ENCODE assay signal across 1 cellular context in genomic region chr11:207213-208176, GRCh38.
TF ChIP-seq lines count a peak whose summit lies in the region.

BET1L (minus strand) TSS chr11:207399; CDS start chr11:207321, 78 bp downstream.
RIC8A (plus strand) TSS chr11:207708; CDS start chr11:208855, 1,147 bp downstream.

TF ChIP-seq in HepG2, 621 proteins besides CTCF, POLR2A, EP300 and RAD21 (continued from another document):
- TF ChIP-seq MTF2 (CRISPR knock-in tag; IDR thresholded peaks at IDR 0.05; ENCODE audit: borderline replicate concordance) (no peak), NCOR1 (IDR thresholded peaks at IDR 0.05; ENCODE audit: borderline replicate concordance, low read length) (no peak), ZNF280B (CRISPR knock-in tag; IDR thresholded peaks at IDR 0.05; ENCODE audit: borderline replicate concordance) (no peak), PHF20 (CRISPR knock-in tag; IDR thresholded peaks at IDR 0.05) (peak; percentile 88), HOXA3 (CRISPR knock-in tag; IDR thresholded peaks at IDR 0.05) (peak; percentile 70), TBX2 (CRISPR knock-in tag; IDR thresholded peaks at IDR 0.05; ENCODE audit: borderline replicate concordance) (peak; percentile 90), ZFYVE20 (CRISPR knock-in tag; IDR thresholded peaks at IDR 0.05; ENCODE audit: borderline replicate concordance, low read depth) (peak; percentile 85; the same call in 1 of the 2 replicates), FOXO4 (CRISPR knock-in tag; conservative IDR thresholded peaks at IDR 0.05) (no peak), TEF (CRISPR knock-in tag; IDR thresholded peaks at IDR 0.05) (no peak; the same call in 1 of the 2 replicates), KLF15 (CRISPR knock-in tag; IDR thresholded peaks at IDR 0.05; ENCODE audit: borderline replicate concordance) (peak; percentile 77; the same call in 1 of the 2 replicates), MEF2D (CRISPR knock-in tag; IDR thresholded peaks at IDR 0.05) (no peak), ZNF740 (CRISPR knock-in tag; IDR thresholded peaks at IDR 0.05) (no peak), ZNF317 (CRISPR knock-in tag; IDR thresholded peaks at IDR 0.05) (no peak; the same call in 1 of the 2 replicates), TAF1 (CRISPR knock-in tag; IDR thresholded peaks at IDR 0.05) (peak; percentile 96), CSRNP1 (CRISPR knock-in tag; IDR thresholded peaks at IDR 0.05) (0 out of 2 replicates have a peak, but pooled peaks have one; percentile 52), ATF7-NPFF (CRISPR knock-in tag; IDR thresholded peaks at IDR 0.05; ENCODE audit: low read depth) (peak; percentile 92), ZNF784 (CRISPR knock-in tag; IDR thresholded peaks at IDR 0.05; ENCODE audit: borderline replicate concordance) (peak; percentile 46; the same call in 1 of the 2 replicates), ETS1 (CRISPR knock-in tag; IDR thresholded peaks at IDR 0.05) (no peak), GZF1 (CRISPR knock-in tag; IDR thresholded peaks at IDR 0.05) (0 out of 2 replicates have a peak, but pooled peaks have one; percentile 69), KIAA2018 (CRISPR knock-in tag; IDR thresholded peaks at IDR 0.05; ENCODE audit: borderline replicate concordance) (no peak; the same call in 1 of the 2 replicates), AGO1 (IDR thresholded peaks at IDR 0.05; ENCODE audit: low read depth, low read length, poor library complexity, severe bottlenecking) (no peak)
